ENCODE assay signal across 14 cellular contexts in the genomic region with DNA sequence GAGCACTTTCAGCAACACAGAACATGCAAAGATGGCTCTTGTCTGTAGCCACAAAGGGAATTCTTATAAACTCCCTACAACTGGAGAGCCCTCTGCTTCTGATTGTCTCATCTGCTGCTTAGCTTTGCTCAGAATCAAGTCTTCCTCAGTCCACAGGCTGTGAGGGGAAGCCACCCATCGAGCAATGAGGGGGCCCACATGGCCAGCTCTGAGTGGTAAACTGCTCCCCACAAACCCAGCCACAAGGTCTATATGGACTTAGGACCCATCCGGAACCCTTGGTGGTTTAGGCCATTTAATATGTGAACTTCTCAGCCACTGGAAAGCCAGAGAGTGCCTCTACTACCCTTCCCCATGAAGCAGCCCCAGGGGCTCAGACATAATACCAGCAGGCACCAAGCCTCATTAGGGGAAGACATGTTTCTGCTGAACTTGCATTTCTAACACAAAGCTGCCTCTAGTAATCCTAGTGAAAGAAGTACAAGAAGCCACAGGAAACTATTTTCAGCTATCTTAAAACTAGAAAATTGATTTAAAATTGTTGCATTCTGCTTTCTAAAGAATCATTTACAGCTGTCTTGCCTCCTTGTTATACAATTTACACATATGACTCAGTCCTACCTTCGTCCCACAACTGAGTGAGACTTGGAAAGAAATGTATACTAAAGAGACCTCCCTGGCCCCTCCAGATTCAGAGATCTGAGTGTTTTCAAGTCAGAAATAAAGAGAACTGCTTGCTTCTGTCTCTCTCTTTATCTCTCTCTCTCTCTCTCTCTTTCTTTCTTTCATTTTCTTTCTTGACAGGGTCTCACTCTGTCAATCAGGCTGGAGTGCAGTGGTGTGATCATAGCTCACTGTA.
A peak's percentile ranks its signal among the peaks of the same experiment; 100 is the strongest.
DNase-seq lines count a peak whose midpoint lies in the region; ATAC-seq, FAIRE-seq and TF ChIP-seq lines count a peak whose summit lies in the region.
"Had no signal": no experiment of that assay in that cellular context is flagged by ENCODE, and none has a peak within 500 bp of the region (broad histone marks: within the 10 kb centered on the region; RNA-seq: fewer than 3 reads in every experiment).

No MANE protein-coding gene starts in this region.

- H3K27ac ChIP-seq in PC-3 (ENCODE audit: low read length) (no peak overlapping the region), H1 (ENCODE audit: low read depth, low read length) (no peak overlapping the region)
- H3K27ac ChIP-seq: breast epithelium had no signal

- no peaks in the 10 kb centered on the region for H3K9me3 ChIP-seq in PC-3 (ENCODE audit: low read length)
- H3K9me3 ChIP-seq in H1 (ENCODE audit: insufficient read depth in 2 of 2, low read depth in 1 of 2, low read length in 1 of 2) = no peaks in the 10 kb centered on the region
- H3K9me3 ChIP-seq: breast epithelium had no signal

- no peak overlapping the region for H3K14ac ChIP-seq in H1 (ENCODE audit: insufficient read length)

- H3K4me3 Mint-ChIP-seq in stimulated activated naive CD8-positive, alpha-beta T cell treated with anti-CD3 and anti-CD28 coated beads, Interleukin-15, amount 100 ng/mL, for 72 hours = no peak overlapping the region

- H3K4ac ChIP-seq in H1 (replicated peaks; ENCODE audit: insufficient read length, low read depth, low read length) = no peak overlapping the region

- H3K4me3 ChIP-seq in PC-3 (ENCODE audit: low read length) = no peak overlapping the region
- H3K4me3 ChIP-seq in H1 (ENCODE audit: extremely low read depth in 1 of 4, insufficient read depth in 2 of 4, low read depth in 3 of 4, low read length in 4 of 4) = no peak overlapping the region
- H3K4me3 ChIP-seq: breast epithelium had no signal

- H2AFZ ChIP-seq in PC-3 (ENCODE audit: low read length) (0 out of 2 replicates have a peak overlapping the region, but pooled peaks have one; percentile 48), H1 (ENCODE audit: low read length) (no peak overlapping the region)

- BruUV-seq in PC-3 (replicated peaks; lab: Mats Ljungman, UMichigan) = no TSS peak

- no peak overlapping the region for H3K23ac ChIP-seq in H1 (ENCODE audit: insufficient read length)

- POLR2A ChIA-PET in PC-3 (lab: Charles Lee; ENCODE audit: unreplicated experiment) = interaction anchor here (0.6 kb wide), 1 partner anchor 347 kb away, joined by 3 read pairs; no protein-coding TSS in a partner anchor
- POLR2A ChIA-PET in H1 (lab: Charles Lee; ENCODE audit: partially characterized antibody) = interaction anchor here (0.8 kb wide), 1 partner anchor 10 kb away, joined by 3 read pairs; no protein-coding TSS in a partner anchor

- H3K4me2 ChIP-seq in PC-3 (ENCODE audit: low read length) = peak overlapping the region; percentile 46
- no peak overlapping the region for H3K4me2 ChIP-seq in H1 (ENCODE audit: insufficient read depth in 1 of 2, low read depth in 2 of 2, low read length in 2 of 2)

- H4K91ac ChIP-seq in H1 (replicated peaks; ENCODE audit: insufficient read length, low read length) = no peak overlapping the region

- no peak overlapping the region for H2AK5ac ChIP-seq in H1 (ENCODE audit: low read depth, low read length)

- H2BK5ac ChIP-seq in H1 (ENCODE audit: low read depth, low read length) = no peak overlapping the region

- H3K27ac Mint-ChIP-seq in stimulated activated naive CD8-positive, alpha-beta T cell treated with anti-CD3 and anti-CD28 coated beads, Interleukin-15, amount 100 ng/mL, for 72 hours = no peak overlapping the region
- H3K27ac Mint-ChIP-seq: progenitor cell of endocrine pancreas had no signal

- H2BK20ac ChIP-seq in H1 (ENCODE audit: low read length) = no peak overlapping the region

- H4K5ac ChIP-seq in H1 (ENCODE audit: insufficient read length, low read depth, low read length) = no peak overlapping the region

- no peak for FAIRE-seq in H1 (lab: Jason Lieb, UNC)

- H4K20me1 ChIP-seq in PC-3 (ENCODE audit: low read length) (no peaks in the 10 kb centered on the region), H1 (replicated peaks in 1 of 2; ENCODE audit: control insufficient read depth in 1 of 2, insufficient read depth in 2 of 2, low read length in 2 of 2) (no peaks in the 10 kb centered on the region)

- no peak overlapping the region for H2BK120ac ChIP-seq in H1 (replicated peaks; ENCODE audit: low read depth, low read length)

- TF ChIP-seq EP300 in H1 (IDR thresholded peaks at IDR 0.05; ENCODE audit: borderline replicate concordance in 1 of 2, low read depth in 2 of 2, low read length in 2 of 2) = no peak

- no peak overlapping the region for H2BK15ac ChIP-seq in H1 (ENCODE audit: low read length)

- H3K27me3 Mint-ChIP-seq in stimulated activated naive CD8-positive, alpha-beta T cell treated with anti-CD3 and anti-CD28 coated beads, Interleukin-15, amount 100 ng/mL, for 72 hours = peaks cover 53% of the 10 kb centered on the region

- no peaks in the 10 kb centered on the region for H3K23me2 ChIP-seq in H1 (ENCODE audit: low read depth, low read length)

- ATAC-seq in stimulated activated naive CD8-positive, alpha-beta T cell treated with anti-CD3 and anti-CD28 coated beads, Interleukin-15, amount 100 ng/mL, for 72 hours = peak; percentile 60
- no peak for ATAC-seq in stimulated activated naive CD8-positive, alpha-beta T cell treated with anti-CD3 and anti-CD28 coated beads, Interleukin-15, Interleukin-2, amounts not matched to agents 100 U/mL and 50 U/mL, for 24 hours
- ATAC-seq in PC-3 (peak; percentile 13; the same call in 1 of the 2 replicates), GM21576 (IDR thresholded peaks at IDR 0.05; ENCODE audit: unreplicated experiment) (no peak)

- H3K4me1 ChIP-seq in PC-3 (ENCODE audit: insufficient read depth, low read length) (no peaks in the 10 kb centered on the region), H1 (replicated peaks in 1 of 4; ENCODE audit: control insufficient read depth in 3 of 4, insufficient read depth in 4 of 4, low read length in 3 of 4) (no peaks in the 10 kb centered on the region)
- H3K4me1 ChIP-seq: breast epithelium had no signal

- no peak overlapping the region for H3K56ac ChIP-seq in H1 (replicated peaks; ENCODE audit: insufficient read length, low read depth, low read length)

- 91% methylated on average over 3 of the region's 3 CpGs; no CpG with 5 or more reads in 1 of the 2 experiments for WGBS in H1 (ENCODE audit: extremely low coverage in 1 of 2, insufficient coverage in 1 of 2, insufficient read length in 1 of 2, insufficient replicate concordance in 2 of 2, low coverage in 1 of 2, low lambda C conversion rate in 2 of 2, missing lambda C conversion rate in 1 of 2), 2 experiments

- H3K27me3 ChIP-seq in PC-3 (ENCODE audit: low read length) = no peaks in the 10 kb centered on the region
- no peaks in the 10 kb centered on the region for H3K27me3 ChIP-seq in H1 (replicated peaks in 1 of 4; ENCODE audit: control insufficient read depth in 3 of 4, extremely low read depth in 1 of 4, insufficient read depth in 3 of 4, low read length in 3 of 4)
- H3K27me3 ChIP-seq: breast epithelium had no signal

- H3K9ac ChIP-seq in PC-3 (ENCODE audit: low read length) = no peak overlapping the region
- no peak overlapping the region for H3K9ac ChIP-seq in H1 (replicated peaks in 1 of 4; ENCODE audit: extremely low read depth in 1 of 4, low read depth in 3 of 4, low read length in 3 of 4)

- no peaks in the 10 kb centered on the region for H3K79me2 ChIP-seq in PC-3 (ENCODE audit: low read length)
- H3K79me2 ChIP-seq in H1 (ENCODE audit: control insufficient read depth in 1 of 2, insufficient read depth in 2 of 2, low read length in 2 of 2) = no peaks in the 10 kb centered on the region

- no peaks in the 10 kb centered on the region for H3K9me2 ChIP-seq in PC-3 (replicated peaks; ENCODE audit: low read length)

- H3K18ac ChIP-seq in H1 (ENCODE audit: extremely low read depth, low read length) = no peak overlapping the region

- intact Hi-C loops in PC-3 (cut with micrococcal nuclease) = loop anchor here (1.0 kb wide), 1 partner anchor 378 kb away; the partner anchor contains the start of gene SNX18

- no peak overlapping the region for H4K8ac ChIP-seq in H1 (ENCODE audit: extremely low read depth, insufficient read depth, low read length)

- peaks cover 6% of the 10 kb centered on the region for H3K4me1 Mint-ChIP-seq in stimulated activated naive CD8-positive, alpha-beta T cell treated with anti-CD3 and anti-CD28 coated beads, Interleukin-15, amount 100 ng/mL, for 72 hours

- no peak for TF ChIP-seq CTCF in PC-3 (conservative IDR thresholded peaks at IDR 0.05; ENCODE audit: low read depth, low read length)
- TF ChIP-seq CTCF in H1 (IDR thresholded peaks at IDR 0.05; ENCODE audit: control extremely low read depth in 1 of 3, insufficient read depth in 1 of 3, low read depth in 1 of 3, low read length in 3 of 3) = no peak

- no peaks in the 10 kb centered on the region for H3K9me3 Mint-ChIP-seq in stimulated activated naive CD8-positive, alpha-beta T cell treated with anti-CD3 and anti-CD28 coated beads, Interleukin-15, amount 100 ng/mL, for 72 hours

- no peaks in the 10 kb centered on the region for H3K36me3 ChIP-seq in PC-3 (ENCODE audit: low read depth, low read length)
- H3K36me3 ChIP-seq in H1 (ENCODE audit: control insufficient read depth in 2 of 4, insufficient read depth in 4 of 4, low read length in 3 of 4) = no peaks in the 10 kb centered on the region
- H3K36me3 ChIP-seq: breast epithelium had no signal

- TF ChIP-seq RAD21 in H1 (IDR thresholded peaks at IDR 0.05 in 1 of 2, conservative IDR thresholded peaks at IDR 0.05 in 1 of 2; ENCODE audit: low read depth in 2 of 2, low read length in 2 of 2) = no peak

- no peaks in the 10 kb centered on the region for H3K79me1 ChIP-seq in H1 (ENCODE audit: low read depth, low read length)

- DNase-seq in stimulated activated naive CD8-positive, alpha-beta T cell treated with anti-CD3 and anti-CD28 coated beads, Interleukin-15, amount 100 ng/mL, for 72 hours = no peak
- DNase-seq in stimulated activated naive CD8-positive, alpha-beta T cell treated with anti-CD3 and anti-CD28 coated beads, Interleukin-15, Interleukin-2, amounts not matched to agents 100 U/mL and 50 U/mL, for 24 hours = no peak
- DNase-seq in PC-3 (no peak), H1 (ENCODE audit: low read depth in 1 of 2, low spot score in 2 of 2) (no peak), hippocampal formation (lab: John Stamatoyannopoulos, UW) (no peak)
- no peak for DNase-seq in activated effector memory CD4-positive, alpha-beta T cell treated with Interleukin-2 at 50 U/mL for 16 hours
- DNase-seq: activated CD4-positive, alpha-beta T cell treated with anti-CD3 and anti-CD28 coated beads, Interleukin-2, amount 50 U/mL, for 48 hours; DMS79; KG1; NCI-H1436 treated with DMSO at 0.1 percent for 48 hours; stimulated activated CD4-positive, alpha-beta T cell treated with anti-CD3 and anti-CD28 coated beads, Interleukin-12 subunit alpha, Interleukin-12 subunit beta, amount 100 ng/mL, for 4 hours had no signal

- CTCF ChIA-PET in PC-3 (lab: Charles Lee) (interaction anchor here (0.6 to 1.4 kb wide), 5 partner anchors 21 to 378 kb away, joined by 3 to 11 read pairs (median 4); no protein-coding TSS in a partner anchor), H1 (lab: Charles Lee; ENCODE audit: partially characterized antibody) (interaction anchor here (0.6 to 3.3 kb wide), 26 partner anchors 8 to 452 kb away, joined by 3 to 29 read pairs (median 4); partner anchors contain the start of genes GPX8 and SNX18)

- TF ChIP-seq POLR2A in H1 (IDR thresholded peaks at IDR 0.05; ENCODE audit: control extremely low read depth in 1 of 2, low read depth in 2 of 2, low read length in 2 of 2) = no peak

- no peak overlapping the region for H2BK12ac ChIP-seq in H1 (ENCODE audit: low read depth, low read length)

- no peaks in the 10 kb centered on the region for H3F3A ChIP-seq in PC-3 (ENCODE audit: low read length, unreplicated experiment)

Comparison
In these comparisons a context has a peak if more than half of its experiments do, and no peak if none do; other contexts are left out.
1. ATAC-seq: peak in stimulated activated naive CD8-positive, alpha-beta T cell treated with anti-CD3 and anti-CD28 coated beads, Interleukin-15, amount 100 ng/mL, for 72 hours (single experiment) and PC-3 (single experiment); none in stimulated activated naive CD8-positive, alpha-beta T cell treated with anti-CD3 and anti-CD28 coated beads, Interleukin-15, Interleukin-2, amounts not matched to agents 100 U/mL and 50 U/mL, for 24 hours (single experiment) and GM21576 (single experiment).